Comparison of ENCODE assay signal across 21 cellular contexts in genomic region chr10:98908868-98909267, GRCh38.
"Had no signal": no experiment of that assay in that cellular context is flagged by ENCODE, and none has a peak within 500 bp of the region (broad histone marks: within the 10 kb centered on the region; RNA-seq: fewer than 3 reads in every experiment).

No MANE protein-coding gene starts in this region.

- H3K36me3 Mint-ChIP-seq: naive thymus-derived CD4-positive, alpha-beta T cell had no signal

- ATAC-seq: foreskin keratinocyte; gastroesophageal sphincter; heart left ventricle; left cardiac atrium; left lung; left ventricle myocardium superior; lower lobe of right lung; naive thymus-derived CD4-positive, alpha-beta T cell had no signal

- H3K9me3 ChIP-seq: colonic mucosa, esophagus muscularis mucosa, gastroesophageal sphincter, heart left ventricle, left lung, lower lobe of right lung had no signal

- H3K36me3 ChIP-seq: colonic mucosa, esophagus muscularis mucosa, gastroesophageal sphincter, heart left ventricle, left lung, lower lobe of right lung had no signal

- H3K4me3 ChIP-seq: colonic mucosa, dorsolateral prefrontal cortex, esophagus muscularis mucosa, gastroesophageal sphincter, heart left ventricle, hepatocyte, left lung, lower lobe of right lung had no signal

- H3K27ac Mint-ChIP-seq: dendritic cell treated with granulocyte-macrophage colony-stimulating factor and Interleukin-4, amounts not matched to agents 40 ng/mL and 50 ng/mL, for 4 days; naive thymus-derived CD4-positive, alpha-beta T cell had no signal

- H3K4me2 ChIP-seq: hepatocyte had no signal

- FAIRE-seq: endothelial cell of umbilical vein, islet of Langerhans, keratinocyte had no signal

- DNase-seq: colonic mucosa; cortex of kidney; dorsolateral prefrontal cortex; effector CD4-positive, alpha-beta T cell; effector memory CD4-positive, alpha-beta T cell; foreskin keratinocyte; heart left ventricle; left cardiac atrium; left ventricle myocardium superior; lower lobe of right lung; mesendoderm; midbrain; naive thymus-derived CD4-positive, alpha-beta T cell had no signal

- H3K4me3 Mint-ChIP-seq: dendritic cell treated with granulocyte-macrophage colony-stimulating factor and Interleukin-4, amounts not matched to agents 40 ng/mL and 50 ng/mL, for 4 days; naive thymus-derived CD4-positive, alpha-beta T cell had no signal

- H3K27ac ChIP-seq: colonic mucosa, dorsolateral prefrontal cortex, esophagus muscularis mucosa, foreskin keratinocyte, gastroesophageal sphincter, heart left ventricle, hepatocyte, left lung, lower lobe of right lung had no signal

- H3K27me3 ChIP-seq: colonic mucosa, dorsolateral prefrontal cortex, esophagus muscularis mucosa, foreskin keratinocyte, gastroesophageal sphincter, heart left ventricle, hepatocyte, left lung had no signal

- H3K4me1 ChIP-seq: colonic mucosa, foreskin keratinocyte, heart left ventricle, left lung, lower lobe of right lung had no signal

- H2AFZ ChIP-seq: hepatocyte had no signal

- H3K4me1 Mint-ChIP-seq: naive thymus-derived CD4-positive, alpha-beta T cell had no signal

- H3K9me3 Mint-ChIP-seq: dendritic cell treated with granulocyte-macrophage colony-stimulating factor and Interleukin-4, amounts not matched to agents 40 ng/mL and 50 ng/mL, for 4 days had no signal

- H3K79me2 ChIP-seq: hepatocyte had no signal
